ENCODE assay signal across 1 cellular context in the genomic region with DNA sequence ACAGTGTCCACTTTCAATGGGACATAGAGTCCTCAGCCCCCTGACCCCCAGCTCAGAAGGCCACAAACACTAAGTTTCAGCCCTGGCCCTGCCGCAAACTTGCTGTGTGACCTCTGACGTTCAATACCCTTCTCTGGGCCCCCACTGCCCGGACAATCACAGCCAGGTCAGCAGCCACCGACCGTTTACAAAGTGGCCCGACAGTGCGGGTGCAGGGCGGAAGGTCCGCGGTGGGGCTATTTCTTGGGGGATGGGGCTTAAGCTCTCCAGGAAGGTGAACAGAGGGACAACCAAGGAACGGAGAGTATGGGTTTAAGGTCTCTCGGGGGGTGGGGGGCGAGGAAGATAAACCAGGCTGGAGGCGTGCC.
TF ChIP-seq lines count a peak whose summit lies in the region.

No MANE protein-coding gene starts in this region.

TF ChIP-seq in HCT116, 20 proteins besides CTCF, POLR2A, EP300 and RAD21 (continued from another document):
- TF ChIP-seq SP1 (IDR thresholded peaks at IDR 0.05; ENCODE audit: low read depth) (no peak), CBX3 (IDR thresholded peaks at IDR 0.05; ENCODE audit: low read depth) (no peak), SRF (IDR thresholded peaks at IDR 0.05; ENCODE audit: low read depth) (no peak), SIN3A (IDR thresholded peaks at IDR 0.05; ENCODE audit: low read depth) (no peak), POLR2AphosphoS5 (IDR thresholded peaks at IDR 0.05; ENCODE audit: low read depth, low read length) (no peak), EZH2phosphoT487 (IDR thresholded peaks at IDR 0.05; ENCODE audit: borderline replicate concordance) (no peak), ZFX (IDR thresholded peaks at IDR 0.05) (no peak), ELF1 (IDR thresholded peaks at IDR 0.05; ENCODE audit: borderline replicate concordance, low read depth) (no peak), EGR1 (IDR thresholded peaks at IDR 0.05; ENCODE audit: low read depth) (no peak), YY1 (IDR thresholded peaks at IDR 0.05; ENCODE audit: extremely low read depth, insufficient replicate concordance, low read depth, low read length) (no peak), JUND (IDR thresholded peaks at IDR 0.05) (no peak)
